8 cellular contexts compared by ENCODE assay signal in genomic region chr18:12948055-12948804, GRCh38. TPM values are rescaled to one million over a fixed set of nuclear protein-coding genes. Genes with fewer than 3 reads are reported as not detected.
A peak's percentile ranks its signal among the peaks of the same experiment; 100 is the strongest.
DNase-seq lines count a peak whose midpoint lies in the region; ATAC-seq, FAIRE-seq and TF ChIP-seq lines count a peak whose summit lies in the region.

No MANE protein-coding gene starts in this region.

- H3K79me2 ChIP-seq in keratinocyte (ENCODE audit: control insufficient read depth, insufficient read depth, low read length): peaks cover 35% of the 10 kb centered on the region

- ATAC-seq in GM18909 (IDR thresholded peaks at IDR 0.05; ENCODE audit: poor library complexity, unreplicated experiment) (peak; percentile 81), HG03139 (IDR thresholded peaks at IDR 0.05; ENCODE audit: unreplicated experiment) (peak; percentile 58)

- FAIRE-seq in keratinocyte (lab: Jason Lieb, UNC): no peak

- peak overlapping the region; percentile 88 for H3K9ac ChIP-seq in keratinocyte (ENCODE audit: control insufficient read depth, extremely low read depth, insufficient read depth, low read length)

- no peaks in the 10 kb centered on the region for H3K36me3 ChIP-seq in keratinocyte (ENCODE audit: control insufficient read depth in 2 of 2, extremely low read depth in 1 of 2, insufficient read depth in 2 of 2, low read length in 2 of 2)

- H2AFZ ChIP-seq in keratinocyte (ENCODE audit: control insufficient read depth, low read length): peak overlapping the region; percentile 83

- TF ChIP-seq CTCF in AG09309 (IDR thresholded peaks at IDR 0.05; ENCODE audit: control insufficient read depth, insufficient read depth, low read depth, low read length, missing control alignments) (no peak), keratinocyte (optimal IDR thresholded peaks at IDR 0.05 in 1 of 3, IDR thresholded peaks at IDR 0.05 in 1 of 3, conservative IDR thresholded peaks at IDR 0.05 in 1 of 3; ENCODE audit: extremely low read depth in 1 of 3, insufficient read depth in 2 of 3, low read length in 3 of 3) (no peak)

- H3K27me3 ChIP-seq in keratinocyte (ENCODE audit: control insufficient read depth, extremely low read depth, insufficient read depth, low read length): no peaks in the 10 kb centered on the region

- DNase-seq in AG09309 (ENCODE audit: low read depth) (peak; percentile 61), NCI-H345 (lab: John Stamatoyannopoulos, UW) (peak; percentile 89), keratinocyte (ENCODE audit: low read depth, low spot score) (peak; percentile 61)
- peak; percentile 94 for DNase-seq in activated CD4-positive, CD25-positive, alpha-beta regulatory T cell treated with anti-CD3 and anti-CD28 coated beads, Interleukin-2, amount 50 U/mL, for 16 hours (ENCODE audit: low read depth, low spot score)
- peak; percentile 98 for DNase-seq in central memory CD4-positive, alpha-beta T cell
- DNase-seq in stimulated activated CD4-positive, alpha-beta T cell treated with anti-CD3 and anti-CD28 coated beads, Interleukin-12 subunit alpha, Interleukin-12 subunit beta, amount 100 ng/mL, for 4 hours: peak; percentile 98

- H3K4me3 ChIP-seq in AG09309 (ENCODE audit: control insufficient read depth, low read depth, low read length) (peak overlapping the region; percentile 80), keratinocyte (ENCODE audit: control insufficient read depth in 2 of 3, extremely low read depth in 1 of 3, insufficient read depth in 2 of 3, low read depth in 1 of 3, low read length in 3 of 3) (peak overlapping the region; percentile 67 to 79 (median 75))

- peaks cover 8% of the 10 kb centered on the region for H3K4me1 ChIP-seq in keratinocyte (ENCODE audit: control insufficient read depth, extremely low read depth, insufficient read depth, low read length)

- no peaks in the 10 kb centered on the region for H4K20me1 ChIP-seq in keratinocyte (ENCODE audit: control insufficient read depth, extremely low read depth, insufficient read depth, low read length)

- peak overlapping the region; percentile 79 for H3K4me2 ChIP-seq in keratinocyte (ENCODE audit: control insufficient read depth, extremely low read depth, insufficient read depth, low read depth, low read length)

- peak overlapping the region; percentile 84 for H3K27ac ChIP-seq in keratinocyte (ENCODE audit: control insufficient read depth, insufficient read depth, low read length)

- no peaks in the 10 kb centered on the region for H3K9me3 ChIP-seq in keratinocyte (ENCODE audit: control insufficient read depth, low read depth, low read length)

- dilution Hi-C loops in keratinocyte (cut with MboI; ENCODE audit: extremely low pct_ligation_motif_present, low sequenced_read_pairs): no loop called here

- H3K9me1 ChIP-seq in keratinocyte (ENCODE audit: control insufficient read depth, extremely low read depth, insufficient read depth, low read length): no peaks in the 10 kb centered on the region

RNA-seq across cellular contexts. Expression of gene SEH1L, which starts 0.4 kb away (rescaled TPM):
- 41.3 to 60.5 TPM (median 47.4 TPM) in 3 replicates for polyA plus RNA-seq in keratinocyte
- polyA plus RNA-seq in keratinocyte (2011; ENCODE audit: low read depth): 25.3 TPM
- 39.7 and 81.9 TPM in 2 replicates for polyA plus RNA-seq in keratinocyte (2011; cell fraction: cytosol; rRNA removed)
- polyA plus RNA-seq in keratinocyte (2011; cell fraction: nucleus; rRNA removed): 34.6 and 35.6 TPM in 2 replicates
- 21.8 and 32.3 TPM in 2 replicates for polyA plus RNA-seq in keratinocyte (2012; ENCODE audit: low replicate concordance)
- polyA minus RNA-seq in keratinocyte: 49.6 to 109 TPM (median 94.3 TPM) in 3 replicates
- polyA minus RNA-seq in keratinocyte (2011; cell fraction: cytosol; rRNA and poly(A)+ RNA removed): 50.6 TPM
- polyA minus RNA-seq in keratinocyte (2011; cell fraction: nucleus; rRNA and poly(A)+ RNA removed): 13.0 and 28.7 TPM in 2 replicates

RNA-seq across cellular contexts. Expression of gene CEP192, which starts 42.9 kb away (rescaled TPM):
- 10.4 to 16.6 TPM (median 11.1 TPM) in 3 replicates for polyA plus RNA-seq in keratinocyte
- 4.9 TPM for polyA plus RNA-seq in keratinocyte (2011; ENCODE audit: low read depth)
- 4.6 and 8.8 TPM in 2 replicates for polyA plus RNA-seq in keratinocyte (2011; cell fraction: cytosol; rRNA removed)
- polyA plus RNA-seq in keratinocyte (2011; cell fraction: nucleus; rRNA removed): 23.4 and 27.6 TPM in 2 replicates
- 5.1 and 5.9 TPM in 2 replicates for polyA plus RNA-seq in keratinocyte (2012; ENCODE audit: low replicate concordance)
- polyA minus RNA-seq in keratinocyte: 13.2 to 31.2 TPM (median 19.1 TPM) in 3 replicates
- 10.2 TPM for polyA minus RNA-seq in keratinocyte (2011; cell fraction: cytosol; rRNA and poly(A)+ RNA removed)
- polyA minus RNA-seq in keratinocyte (2011; cell fraction: nucleus; rRNA and poly(A)+ RNA removed): 19.1 and 35.0 TPM in 2 replicates

Comparison
In these comparisons a context has a peak if more than half of its experiments do, and no peak if none do; other contexts are left out.
1. Peak in every context shown above with its lines: DNase-seq, ATAC-seq, H3K4me3 ChIP-seq and H3K27ac ChIP-seq.